1 cellular context compared by ENCODE assay signal in the genomic region with DNA sequence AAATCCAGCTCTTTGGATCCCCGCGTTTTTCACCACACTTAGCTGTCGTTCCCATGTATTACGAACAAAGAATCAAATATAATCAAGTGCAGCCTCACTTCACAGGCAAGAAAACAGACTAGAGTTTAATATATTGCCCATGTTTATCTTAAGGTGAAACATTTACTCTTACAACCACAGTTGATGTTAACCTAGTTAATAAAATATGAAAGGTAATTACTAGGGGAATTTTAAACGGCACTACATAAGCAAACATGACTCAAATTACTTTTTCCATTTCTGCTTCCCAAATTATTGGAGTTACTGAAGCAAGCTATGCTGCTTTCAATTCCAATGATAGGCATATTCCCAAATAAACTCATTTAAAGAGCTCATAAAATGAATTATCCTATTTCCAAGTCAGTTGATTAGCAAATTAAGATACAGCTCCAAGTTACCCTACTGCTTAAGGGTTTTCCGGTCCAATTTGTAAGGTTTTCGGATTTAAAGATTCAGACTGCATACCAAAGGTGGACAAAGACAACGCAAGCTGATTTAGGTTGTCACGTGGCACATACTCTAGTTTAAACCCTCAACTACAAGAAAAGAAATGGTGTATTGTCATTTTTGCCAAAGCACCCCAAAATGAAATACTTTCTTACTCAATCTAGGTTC.
TF ChIP-seq lines count a peak whose summit lies in the region.

No MANE protein-coding gene starts in this region.

TF ChIP-seq in HEK293, 187 proteins besides CTCF, POLR2A, EP300 and RAD21 (continued from another document):
- TF ChIP-seq PRDM6 (tag by site-specific recombination; IDR thresholded peaks at IDR 0.05) (peak; percentile 95), ZNF560 (tag by site-specific recombination; IDR thresholded peaks at IDR 0.05; ENCODE audit: borderline replicate concordance) (no peak), SP7 (tag by site-specific recombination; IDR thresholded peaks at IDR 0.05) (0 out of 2 replicates have a peak, but pooled peaks have one; percentile 10), MZF1 (tag by site-specific recombination; IDR thresholded peaks at IDR 0.05; ENCODE audit: borderline replicate concordance) (peak; percentile 67; the same call in 1 of the 2 replicates), TCF7L2 (IDR thresholded peaks at IDR 0.05; ENCODE audit: borderline replicate concordance, low read depth, low read length) (no peak), ZNF2 (tag by site-specific recombination; IDR thresholded peaks at IDR 0.05) (no peak), ZNF623 (tag by site-specific recombination; IDR thresholded peaks at IDR 0.05) (no peak), ZNF10 (tag by site-specific recombination; IDR thresholded peaks at IDR 0.05) (no peak), ZNF324 (tag by site-specific recombination; IDR thresholded peaks at IDR 0.05) (no peak), ZNF341 (tag by site-specific recombination; IDR thresholded peaks at IDR 0.05; ENCODE audit: low read depth) (no peak), KLF8 (tag by site-specific recombination; IDR thresholded peaks at IDR 0.05) (no peak), ZNF473 (tag by site-specific recombination; IDR thresholded peaks at IDR 0.05) (no peak), PRDM1 (tag by site-specific recombination; IDR thresholded peaks at IDR 0.05) (no peak), ZNF140 (tag by site-specific recombination; IDR thresholded peaks at IDR 0.05) (no peak), ZNF701 (tag by site-specific recombination; IDR thresholded peaks at IDR 0.05) (no peak), ZIC2 (tag by site-specific recombination; IDR thresholded peaks at IDR 0.05) (no peak)
